In the genomic region with DNA sequence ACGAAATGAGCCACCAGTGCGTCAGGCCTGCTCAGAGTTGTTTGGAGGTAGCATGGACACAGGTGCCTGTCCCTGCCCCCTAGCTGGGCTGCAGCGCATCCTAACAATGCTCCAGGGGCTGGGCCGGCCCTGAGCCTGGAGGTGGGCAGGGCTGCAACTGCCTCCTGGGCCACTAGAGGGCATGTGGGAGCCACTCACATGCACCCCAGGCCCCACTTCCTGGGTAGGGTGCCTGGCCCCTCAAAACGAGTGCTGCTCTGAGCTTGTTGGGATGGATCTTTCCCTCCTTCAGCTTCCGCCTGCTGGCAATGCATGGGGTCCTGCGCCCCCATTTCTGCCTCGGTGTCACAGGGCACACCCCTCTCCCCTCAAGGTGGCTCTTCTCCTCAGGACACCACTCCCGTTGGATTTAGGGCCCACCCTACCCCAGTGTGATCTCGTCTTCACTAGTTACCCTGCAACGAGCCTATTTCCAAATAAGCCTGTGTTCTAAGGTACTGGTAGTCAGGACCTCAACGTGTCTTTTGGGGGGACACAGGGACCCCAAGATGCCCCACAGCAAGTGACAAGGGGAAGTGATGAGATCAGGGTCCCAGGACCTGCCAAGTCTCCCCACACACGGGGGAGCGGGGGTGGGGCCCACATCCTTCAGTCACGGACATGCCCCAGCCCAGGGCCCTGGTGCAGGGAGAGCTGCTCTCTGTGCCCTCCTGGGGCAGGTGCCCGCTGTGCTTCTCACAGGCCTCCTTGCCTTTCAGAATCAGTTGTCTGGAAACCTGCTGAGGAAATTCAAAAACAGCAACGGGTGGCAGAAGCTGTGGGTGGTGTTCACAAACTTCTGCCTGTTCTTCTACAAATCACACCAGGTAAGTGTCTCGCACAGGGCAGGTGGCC, we compare ENCODE assay signal across 1 cellular context.
TF ChIP-seq lines count a peak whose summit lies in the region.

No MANE protein-coding gene starts in this region.

TF ChIP-seq in HEK293, 187 proteins besides CTCF, POLR2A, EP300 and RAD21 (continued from another document and continues in another):
- no peak for TF ChIP-seq INSM2 (tag by site-specific recombination; IDR thresholded peaks at IDR 0.05)
- no peak for TF ChIP-seq ZNF335 (tag by site-specific recombination; conservative IDR thresholded peaks at IDR 0.05)
- TF ChIP-seq KLF8 (tag by site-specific recombination; IDR thresholded peaks at IDR 0.05) = peak; percentile 62; the same call in 1 of the 2 replicates
- peak; percentile 76; the same call in 1 of the 2 replicates for TF ChIP-seq ZNF2 (tag by site-specific recombination; IDR thresholded peaks at IDR 0.05)
- TF ChIP-seq ZNF654 (tag by site-specific recombination; IDR thresholded peaks at IDR 0.05; ENCODE audit: low read depth) = peak; percentile 41; the same call in 1 of the 2 replicates
- TF ChIP-seq MEIS1 (CRISPR knock-in tag; IDR thresholded peaks at IDR 0.05; ENCODE audit: borderline replicate concordance) = no peak
- TF ChIP-seq ZNF174 (tag by site-specific recombination; IDR thresholded peaks at IDR 0.05) = no peak
- no peak for TF ChIP-seq ZNF768 (tag by site-specific recombination; IDR thresholded peaks at IDR 0.05)
- TF ChIP-seq ZSCAN30 (tag by site-specific recombination; IDR thresholded peaks at IDR 0.05) = 0 out of 2 replicates have a peak, but pooled peaks have one; percentile 48
- TF ChIP-seq ZBTB48 (tag by site-specific recombination; IDR thresholded peaks at IDR 0.05) = peak; percentile 81
- peak; percentile 40; the same call in 1 of the 2 replicates for TF ChIP-seq ZNF600 (tag by site-specific recombination; IDR thresholded peaks at IDR 0.05)
- peak; percentile 30; the same call in 1 of the 2 replicates for TF ChIP-seq KLF10 (tag by site-specific recombination; IDR thresholded peaks at IDR 0.05)
- TF ChIP-seq ZNF391 (tag by site-specific recombination; IDR thresholded peaks at IDR 0.05; ENCODE audit: borderline replicate concordance, low read depth) = no peak
- TF ChIP-seq ZNF169 (tag by site-specific recombination; IDR thresholded peaks at IDR 0.05) = no peak
- TF ChIP-seq, protein P1, sequence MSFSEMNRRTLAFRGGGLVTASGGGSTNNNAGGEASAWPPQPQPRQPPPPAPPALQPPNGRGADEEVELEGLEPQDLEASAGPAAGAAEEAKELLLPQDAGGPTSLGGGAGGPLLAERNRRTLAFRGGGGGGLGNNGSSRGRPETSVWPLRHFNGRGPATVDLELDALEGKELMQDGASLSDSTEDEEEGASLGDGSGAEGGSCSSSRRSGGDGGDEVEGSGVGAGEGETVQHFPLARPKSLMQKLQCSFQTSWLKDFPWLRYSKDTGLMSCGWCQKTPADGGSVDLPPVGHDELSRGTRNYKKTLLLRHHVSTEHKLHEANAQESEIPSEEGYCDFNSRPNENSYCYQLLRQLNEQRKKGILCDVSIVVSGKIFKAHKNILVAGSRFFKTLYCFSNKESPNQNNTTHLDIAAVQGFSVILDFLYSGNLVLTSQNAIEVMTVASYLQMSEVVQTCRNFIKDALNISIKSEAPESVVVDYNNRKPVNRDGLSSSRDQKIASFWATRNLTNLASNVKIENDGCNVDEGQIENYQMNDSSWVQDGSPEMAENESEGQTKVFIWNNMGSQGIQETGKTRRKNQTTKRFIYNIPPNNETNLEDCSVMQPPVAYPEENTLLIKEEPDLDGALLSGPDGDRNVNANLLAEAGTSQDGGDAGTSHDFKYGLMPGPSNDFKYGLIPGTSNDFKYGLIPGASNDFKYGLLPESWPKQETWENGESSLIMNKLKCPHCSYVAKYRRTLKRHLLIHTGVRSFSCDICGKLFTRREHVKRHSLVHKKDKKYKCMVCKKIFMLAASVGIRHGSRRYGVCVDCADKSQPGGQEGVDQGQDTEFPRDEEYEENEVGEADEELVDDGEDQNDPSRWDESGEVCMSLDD (tag by site-specific recombination; IDR thresholded peaks at IDR 0.05) = peak; percentile 94
- no peak for TF ChIP-seq REST (tag by site-specific recombination; IDR thresholded peaks at IDR 0.05)
- 0 out of 2 replicates have a peak, but pooled peaks have one; percentile 28 for TF ChIP-seq ZBTB17 (tag by site-specific recombination; IDR thresholded peaks at IDR 0.05)
- no peak for TF ChIP-seq ZNF19 (tag by site-specific recombination; IDR thresholded peaks at IDR 0.05; ENCODE audit: low read depth)
- TF ChIP-seq, protein P2, sequence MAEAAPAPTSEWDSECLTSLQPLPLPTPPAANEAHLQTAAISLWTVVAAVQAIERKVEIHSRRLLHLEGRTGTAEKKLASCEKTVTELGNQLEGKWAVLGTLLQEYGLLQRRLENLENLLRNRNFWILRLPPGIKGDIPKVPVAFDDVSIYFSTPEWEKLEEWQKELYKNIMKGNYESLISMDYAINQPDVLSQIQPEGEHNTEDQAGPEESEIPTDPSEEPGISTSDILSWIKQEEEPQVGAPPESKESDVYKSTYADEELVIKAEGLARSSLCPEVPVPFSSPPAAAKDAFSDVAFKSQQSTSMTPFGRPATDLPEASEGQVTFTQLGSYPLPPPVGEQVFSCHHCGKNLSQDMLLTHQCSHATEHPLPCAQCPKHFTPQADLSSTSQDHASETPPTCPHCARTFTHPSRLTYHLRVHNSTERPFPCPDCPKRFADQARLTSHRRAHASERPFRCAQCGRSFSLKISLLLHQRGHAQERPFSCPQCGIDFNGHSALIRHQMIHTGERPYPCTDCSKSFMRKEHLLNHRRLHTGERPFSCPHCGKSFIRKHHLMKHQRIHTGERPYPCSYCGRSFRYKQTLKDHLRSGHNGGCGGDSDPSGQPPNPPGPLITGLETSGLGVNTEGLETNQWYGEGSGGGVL (tag by site-specific recombination; IDR thresholded peaks at IDR 0.05) = no peak
- no peak for TF ChIP-seq ZNF560 (tag by site-specific recombination; IDR thresholded peaks at IDR 0.05; ENCODE audit: borderline replicate concordance)
- TF ChIP-seq SALL2 (tag by site-specific recombination; IDR thresholded peaks at IDR 0.05; ENCODE audit: borderline replicate concordance) = no peak
- peak; percentile 58 for TF ChIP-seq SCRT2 (tag by site-specific recombination; IDR thresholded peaks at IDR 0.05)
- TF ChIP-seq HOXC10 (CRISPR knock-in tag; IDR thresholded peaks at IDR 0.05) = no peak
- no peak for TF ChIP-seq EGR2 (tag by site-specific recombination; IDR thresholded peaks at IDR 0.05; ENCODE audit: low read depth)
- peak; percentile 58; the same call in 1 of the 2 replicates for TF ChIP-seq KLF1 (tag by site-specific recombination; IDR thresholded peaks at IDR 0.05)
- no peak for TF ChIP-seq ZNF830 (tag by site-specific recombination; IDR thresholded peaks at IDR 0.05; ENCODE audit: low read depth)
- TF ChIP-seq ZNF610 (tag by site-specific recombination; IDR thresholded peaks at IDR 0.05; ENCODE audit: borderline replicate concordance) = no peak
- TF ChIP-seq GLI4 (tag by site-specific recombination; IDR thresholded peaks at IDR 0.05) = no peak
- no peak for TF ChIP-seq ZFP3 (tag by site-specific recombination; IDR thresholded peaks at IDR 0.05; ENCODE audit: low read depth)
- TF ChIP-seq PATZ1 (tag by site-specific recombination; IDR thresholded peaks at IDR 0.05) = peak; percentile 72
- peak; percentile 60; the same call in 1 of the 2 replicates for TF ChIP-seq ZNF692 (tag by site-specific recombination; IDR thresholded peaks at IDR 0.05)
- 0 out of 2 replicates have a peak, but pooled peaks have one; percentile 31 for TF ChIP-seq ZEB2 (tag by site-specific recombination; IDR thresholded peaks at IDR 0.05)
- TF ChIP-seq ZNF747 (tag by site-specific recombination; IDR thresholded peaks at IDR 0.05) = no peak
- TF ChIP-seq ZFP37 (tag by site-specific recombination; IDR thresholded peaks at IDR 0.05) = peak; percentile 80
- peak; percentile 56; the same call in 1 of the 2 replicates for TF ChIP-seq SP7 (tag by site-specific recombination; IDR thresholded peaks at IDR 0.05)
- no peak for TF ChIP-seq BCL11A (tag by site-specific recombination; IDR thresholded peaks at IDR 0.05; ENCODE audit: low read depth)
- peak; percentile 32; the same call in 1 of the 2 replicates for TF ChIP-seq ZNF629 (tag by site-specific recombination; IDR thresholded peaks at IDR 0.05)
- TF ChIP-seq ZNF112 (tag by site-specific recombination; IDR thresholded peaks at IDR 0.05) = no peak
- no peak for TF ChIP-seq ZNF792 (tag by site-specific recombination; IDR thresholded peaks at IDR 0.05)
- peak; percentile 55; the same call in 1 of the 2 replicates for TF ChIP-seq ZNF501 (tag by site-specific recombination; IDR thresholded peaks at IDR 0.05)
- no peak for TF ChIP-seq ZFP41 (tag by site-specific recombination; IDR thresholded peaks at IDR 0.05; ENCODE audit: borderline replicate concordance)
- TF ChIP-seq OSR2 (tag by site-specific recombination; IDR thresholded peaks at IDR 0.05) = no peak
- TF ChIP-seq ZIC2 (tag by site-specific recombination; IDR thresholded peaks at IDR 0.05) = peak; percentile 82
- no peak for TF ChIP-seq BCL6B (tag by site-specific recombination; IDR thresholded peaks at IDR 0.05)
- no peak for TF ChIP-seq KLF7 (tag by site-specific recombination; IDR thresholded peaks at IDR 0.05; ENCODE audit: borderline replicate concordance)
- TF ChIP-seq ZNF549 (tag by site-specific recombination; IDR thresholded peaks at IDR 0.05) = no peak
